Comparison of ENCODE assay signal across 20 cellular contexts in genomic region chr1:240991230-240991629, GRCh38.
"Had no signal": no experiment of that assay in that cellular context is flagged by ENCODE, and none has a peak within 500 bp of the region (broad histone marks: within the 10 kb centered on the region; RNA-seq: fewer than 3 reads in every experiment).

No MANE protein-coding gene starts in this region.

- H3K27ac ChIP-seq: esophagus muscularis mucosa, gastrocnemius medialis, heart right ventricle, ovary, tibial artery, upper lobe of right lung had no signal

- H3K9me3 Mint-ChIP-seq: nephron progenitor cell had no signal

- H3K4me3 ChIP-seq: dorsolateral prefrontal cortex, esophagus muscularis mucosa, gastrocnemius medialis, heart right ventricle, ovary, tibial artery, upper lobe of right lung had no signal

- H3K9me3 ChIP-seq: gastrocnemius medialis, ovary, upper lobe of right lung had no signal

- H3K27me3 Mint-ChIP-seq: central memory CD8-positive, alpha-beta T cell; naive thymus-derived CD4-positive, alpha-beta T cell had no signal

- H3K27ac Mint-ChIP-seq: immature natural killer cell; naive thymus-derived CD4-positive, alpha-beta T cell; nephron progenitor cell had no signal

- H3K36me3 ChIP-seq: esophagus muscularis mucosa, gastrocnemius medialis, heart right ventricle, ovary, tibial artery, upper lobe of right lung had no signal

- H3K27me3 ChIP-seq: dorsolateral prefrontal cortex, esophagus muscularis mucosa, gastrocnemius medialis, heart right ventricle, ovary, tibial artery, upper lobe of right lung had no signal

- ATAC-seq: gastrocnemius medialis; heart right ventricle; left colon; naive thymus-derived CD4-positive, alpha-beta T cell; right cardiac atrium; upper lobe of right lung had no signal

- H3K36me3 Mint-ChIP-seq: immature natural killer cell; naive thymus-derived CD4-positive, alpha-beta T cell had no signal

- H3K4me1 ChIP-seq: esophagus muscularis mucosa, gastrocnemius medialis, heart right ventricle, tibial artery, upper lobe of right lung had no signal

- H3K4me1 Mint-ChIP-seq: central memory CD8-positive, alpha-beta T cell; immature natural killer cell; naive thymus-derived CD4-positive, alpha-beta T cell had no signal

- DNase-seq: cortex of kidney; dorsolateral prefrontal cortex; effector CD8-positive, alpha-beta T cell; gastrocnemius medialis; heart right ventricle; hypothalamus; immature natural killer cell; kidney; left colon; naive thymus-derived CD4-positive, alpha-beta T cell; nephron progenitor cell; ovary; right cardiac atrium; small intestine; stimulated activated CD4-positive, alpha-beta T cell treated with anti-CD3 and anti-CD28 coated beads, Interleukin-12 subunit alpha, Interleukin-12 subunit beta, amount 100 ng/mL, for 4 hours; stimulated activated naive CD4-positive, alpha-beta T cell treated with Interleukin-2 at 50 U/mL for 16 hours; tibial artery; upper lobe of right lung had no signal

- H3K4me3 Mint-ChIP-seq: central memory CD8-positive, alpha-beta T cell; immature natural killer cell; naive thymus-derived CD4-positive, alpha-beta T cell; nephron progenitor cell had no signal
